1 cellular context compared by ENCODE assay signal in the genomic region with DNA sequence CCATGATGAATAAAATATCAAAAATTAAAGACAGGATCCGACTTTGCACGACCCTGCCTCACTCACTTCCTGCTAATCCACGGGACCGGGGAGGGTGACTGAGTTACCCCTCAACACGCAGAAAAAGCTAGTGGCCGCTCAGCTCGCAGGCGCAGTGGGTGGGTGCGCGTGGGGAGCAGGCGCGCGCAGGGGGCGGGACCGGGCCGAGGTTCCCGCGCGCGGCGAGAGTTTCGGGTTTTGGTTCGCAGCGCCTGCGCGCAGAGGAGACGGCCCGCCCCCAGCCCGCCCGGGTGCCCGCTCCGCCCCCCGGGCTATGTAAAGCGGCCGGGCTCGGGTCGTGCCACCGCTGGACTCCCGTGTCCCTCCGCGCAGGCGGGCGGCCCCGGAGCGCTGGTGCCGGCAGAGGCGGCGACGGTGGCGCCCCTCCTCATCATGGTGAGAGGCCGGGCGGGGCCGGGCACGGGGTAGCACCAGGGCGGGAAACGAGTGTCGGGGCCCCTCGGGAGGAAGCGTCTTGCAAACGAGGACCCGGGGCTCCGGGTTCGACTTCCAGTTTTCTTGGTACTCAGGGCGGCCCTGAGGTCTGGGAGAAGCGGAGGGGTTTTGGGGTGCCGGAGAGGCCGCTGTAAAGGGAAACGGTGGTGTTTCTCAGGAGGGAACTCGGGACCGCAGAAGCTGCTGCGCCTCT.
TF ChIP-seq lines count a peak whose summit lies in the region.

A gene (plus strand): TSS at position 343 of the 688 bp plus-strand sequence. CDS start 90 bp downstream, at position 433.

TF ChIP-seq in HepG2, 621 proteins besides CTCF, POLR2A, EP300 and RAD21 (continued from another document and continues in another):
- TF ChIP-seq, protein P1, sequence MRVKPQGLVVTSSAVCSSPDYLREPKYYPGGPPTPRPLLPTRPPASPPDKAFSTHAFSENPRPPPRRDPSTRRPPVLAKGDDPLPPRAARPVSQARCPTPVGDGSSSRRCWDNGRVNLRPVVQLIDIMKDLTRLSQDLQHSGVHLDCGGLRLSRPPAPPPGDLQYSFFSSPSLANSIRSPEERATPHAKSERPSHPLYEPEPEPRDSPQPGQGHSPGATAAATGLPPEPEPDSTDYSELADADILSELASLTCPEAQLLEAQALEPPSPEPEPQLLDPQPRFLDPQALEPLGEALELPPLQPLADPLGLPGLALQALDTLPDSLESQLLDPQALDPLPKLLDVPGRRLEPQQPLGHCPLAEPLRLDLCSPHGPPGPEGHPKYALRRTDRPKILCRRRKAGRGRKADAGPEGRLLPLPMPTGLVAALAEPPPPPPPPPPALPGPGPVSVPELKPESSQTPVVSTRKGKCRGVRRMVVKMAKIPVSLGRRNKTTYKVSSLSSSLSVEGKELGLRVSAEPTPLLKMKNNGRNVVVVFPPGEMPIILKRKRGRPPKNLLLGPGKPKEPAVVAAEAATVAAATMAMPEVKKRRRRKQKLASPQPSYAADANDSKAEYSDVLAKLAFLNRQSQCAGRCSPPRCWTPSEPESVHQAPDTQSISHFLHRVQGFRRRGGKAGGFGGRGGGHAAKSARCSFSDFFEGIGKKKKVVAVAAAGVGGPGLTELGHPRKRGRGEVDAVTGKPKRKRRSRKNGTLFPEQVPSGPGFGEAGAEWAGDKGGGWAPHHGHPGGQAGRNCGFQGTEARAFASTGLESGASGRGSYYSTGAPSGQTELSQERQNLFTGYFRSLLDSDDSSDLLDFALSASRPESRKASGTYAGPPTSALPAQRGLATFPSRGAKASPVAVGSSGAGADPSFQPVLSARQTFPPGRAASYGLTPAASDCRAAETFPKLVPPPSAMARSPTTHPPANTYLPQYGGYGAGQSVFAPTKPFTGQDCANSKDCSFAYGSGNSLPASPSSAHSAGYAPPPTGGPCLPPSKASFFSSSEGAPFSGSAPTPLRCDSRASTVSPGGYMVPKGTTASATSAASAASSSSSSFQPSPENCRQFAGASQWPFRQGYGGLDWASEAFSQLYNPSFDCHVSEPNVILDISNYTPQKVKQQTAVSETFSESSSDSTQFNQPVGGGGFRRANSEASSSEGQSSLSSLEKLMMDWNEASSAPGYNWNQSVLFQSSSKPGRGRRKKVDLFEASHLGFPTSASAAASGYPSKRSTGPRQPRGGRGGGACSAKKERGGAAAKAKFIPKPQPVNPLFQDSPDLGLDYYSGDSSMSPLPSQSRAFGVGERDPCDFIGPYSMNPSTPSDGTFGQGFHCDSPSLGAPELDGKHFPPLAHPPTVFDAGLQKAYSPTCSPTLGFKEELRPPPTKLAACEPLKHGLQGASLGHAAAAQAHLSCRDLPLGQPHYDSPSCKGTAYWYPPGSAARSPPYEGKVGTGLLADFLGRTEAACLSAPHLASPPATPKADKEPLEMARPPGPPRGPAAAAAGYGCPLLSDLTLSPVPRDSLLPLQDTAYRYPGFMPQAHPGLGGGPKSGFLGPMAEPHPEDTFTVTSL (CRISPR knock-in tag; IDR thresholded peaks at IDR 0.05; ENCODE audit: borderline replicate concordance), result 0 out of 2 replicates have a peak, but pooled peaks have one; percentile 34
- TF ChIP-seq IRF2 (CRISPR knock-in tag; IDR thresholded peaks at IDR 0.05), result peak; percentile 65; the same call in 1 of the 2 replicates
- no peak for TF ChIP-seq SYNCRIP (IDR thresholded peaks at IDR 0.05; ENCODE audit: insufficient read depth, low read depth, low read length)
- TF ChIP-seq, protein P2, sequence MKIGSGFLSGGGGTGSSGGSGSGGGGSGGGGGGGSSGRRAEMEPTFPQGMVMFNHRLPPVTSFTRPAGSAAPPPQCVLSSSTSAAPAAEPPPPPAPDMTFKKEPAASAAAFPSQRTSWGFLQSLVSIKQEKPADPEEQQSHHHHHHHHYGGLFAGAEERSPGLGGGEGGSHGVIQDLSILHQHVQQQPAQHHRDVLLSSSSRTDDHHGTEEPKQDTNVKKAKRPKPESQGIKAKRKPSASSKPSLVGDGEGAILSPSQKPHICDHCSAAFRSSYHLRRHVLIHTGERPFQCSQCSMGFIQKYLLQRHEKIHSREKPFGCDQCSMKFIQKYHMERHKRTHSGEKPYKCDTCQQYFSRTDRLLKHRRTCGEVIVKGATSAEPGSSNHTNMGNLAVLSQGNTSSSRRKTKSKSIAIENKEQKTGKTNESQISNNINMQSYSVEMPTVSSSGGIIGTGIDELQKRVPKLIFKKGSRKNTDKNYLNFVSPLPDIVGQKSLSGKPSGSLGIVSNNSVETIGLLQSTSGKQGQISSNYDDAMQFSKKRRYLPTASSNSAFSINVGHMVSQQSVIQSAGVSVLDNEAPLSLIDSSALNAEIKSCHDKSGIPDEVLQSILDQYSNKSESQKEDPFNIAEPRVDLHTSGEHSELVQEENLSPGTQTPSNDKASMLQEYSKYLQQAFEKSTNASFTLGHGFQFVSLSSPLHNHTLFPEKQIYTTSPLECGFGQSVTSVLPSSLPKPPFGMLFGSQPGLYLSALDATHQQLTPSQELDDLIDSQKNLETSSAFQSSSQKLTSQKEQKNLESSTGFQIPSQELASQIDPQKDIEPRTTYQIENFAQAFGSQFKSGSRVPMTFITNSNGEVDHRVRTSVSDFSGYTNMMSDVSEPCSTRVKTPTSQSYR (CRISPR knock-in tag; IDR thresholded peaks at IDR 0.05; ENCODE audit: borderline replicate concordance), result peak; percentile 45; the same call in 1 of the 2 replicates
- TF ChIP-seq SMAD9 (CRISPR knock-in tag; IDR thresholded peaks at IDR 0.05), result 0 out of 2 replicates have a peak, but pooled peaks have one; percentile 78
- TF ChIP-seq NFIC (IDR thresholded peaks at IDR 0.05; ENCODE audit: low read length), result no peak
- TF ChIP-seq SCMH1 (CRISPR knock-in tag; IDR thresholded peaks at IDR 0.05; ENCODE audit: borderline replicate concordance), result no peak
- no peak for TF ChIP-seq ATM (IDR thresholded peaks at IDR 0.05; ENCODE audit: borderline replicate concordance)
- peak; percentile 19; the same call in 1 of the 2 replicates for TF ChIP-seq SOX13 (IDR thresholded peaks at IDR 0.05)
- TF ChIP-seq SOX13 (CRISPR knock-in tag; conservative IDR thresholded peaks at IDR 0.05 in 1 of 2, IDR thresholded peaks at IDR 0.05 in 1 of 2), result peak in 1 of 2 experiments; percentile 61; a peak in 1 of 4 replicates
- TF ChIP-seq ZNF550 (CRISPR knock-in tag; IDR thresholded peaks at IDR 0.05; ENCODE audit: borderline replicate concordance), result no peak
- peak; percentile 19; the same call in 1 of the 2 replicates for TF ChIP-seq ZNF44 (CRISPR knock-in tag; IDR thresholded peaks at IDR 0.05)
- no peak for TF ChIP-seq HMG20A (CRISPR knock-in tag; IDR thresholded peaks at IDR 0.05; ENCODE audit: borderline replicate concordance)
- TF ChIP-seq, protein P3, sequence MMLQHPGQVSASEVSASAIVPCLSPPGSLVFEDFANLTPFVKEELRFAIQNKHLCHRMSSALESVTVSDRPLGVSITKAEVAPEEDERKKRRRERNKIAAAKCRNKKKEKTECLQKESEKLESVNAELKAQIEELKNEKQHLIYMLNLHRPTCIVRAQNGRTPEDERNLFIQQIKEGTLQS (CRISPR knock-in tag; IDR thresholded peaks at IDR 0.05), result peak; percentile 40; the same call in 1 of the 2 replicates
- peak; percentile 86; the same call in 1 of the 2 replicates for TF ChIP-seq HOXA5 (CRISPR knock-in tag; IDR thresholded peaks at IDR 0.05)
- TF ChIP-seq, protein P4, sequence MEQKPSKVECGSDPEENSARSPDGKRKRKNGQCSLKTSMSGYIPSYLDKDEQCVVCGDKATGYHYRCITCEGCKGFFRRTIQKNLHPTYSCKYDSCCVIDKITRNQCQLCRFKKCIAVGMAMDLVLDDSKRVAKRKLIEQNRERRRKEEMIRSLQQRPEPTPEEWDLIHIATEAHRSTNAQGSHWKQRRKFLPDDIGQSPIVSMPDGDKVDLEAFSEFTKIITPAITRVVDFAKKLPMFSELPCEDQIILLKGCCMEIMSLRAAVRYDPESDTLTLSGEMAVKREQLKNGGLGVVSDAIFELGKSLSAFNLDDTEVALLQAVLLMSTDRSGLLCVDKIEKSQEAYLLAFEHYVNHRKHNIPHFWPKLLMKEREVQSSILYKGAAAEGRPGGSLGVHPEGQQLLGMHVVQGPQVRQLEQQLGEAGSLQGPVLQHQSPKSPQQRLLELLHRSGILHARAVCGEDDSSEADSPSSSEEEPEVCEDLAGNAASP (CRISPR knock-in tag; IDR thresholded peaks at IDR 0.05; ENCODE audit: borderline replicate concordance), result no peak
- no peak for TF ChIP-seq HNRNPK (IDR thresholded peaks at IDR 0.05; ENCODE audit: low read depth, low read length, poor library complexity, severe bottlenecking)
- TF ChIP-seq SP2 (CRISPR knock-in tag; IDR thresholded peaks at IDR 0.05), result peak; percentile 51
- TF ChIP-seq MBD4 (IDR thresholded peaks at IDR 0.05; ENCODE audit: borderline replicate concordance, low read length), result no peak
- TF ChIP-seq JARID2 (CRISPR knock-in tag; IDR thresholded peaks at IDR 0.05; ENCODE audit: insufficient replicate concordance), result no peak
- no peak for TF ChIP-seq NR3C1 (CRISPR knock-in tag; IDR thresholded peaks at IDR 0.05)
- TF ChIP-seq U2AF2 (IDR thresholded peaks at IDR 0.05; ENCODE audit: low read depth, low read length), result no peak
- TF ChIP-seq NFE2 (CRISPR knock-in tag; IDR thresholded peaks at IDR 0.05), result no peak
- TF ChIP-seq HMGA1 (CRISPR knock-in tag; conservative IDR thresholded peaks at IDR 0.05), result no peak
- TF ChIP-seq, protein P5, sequence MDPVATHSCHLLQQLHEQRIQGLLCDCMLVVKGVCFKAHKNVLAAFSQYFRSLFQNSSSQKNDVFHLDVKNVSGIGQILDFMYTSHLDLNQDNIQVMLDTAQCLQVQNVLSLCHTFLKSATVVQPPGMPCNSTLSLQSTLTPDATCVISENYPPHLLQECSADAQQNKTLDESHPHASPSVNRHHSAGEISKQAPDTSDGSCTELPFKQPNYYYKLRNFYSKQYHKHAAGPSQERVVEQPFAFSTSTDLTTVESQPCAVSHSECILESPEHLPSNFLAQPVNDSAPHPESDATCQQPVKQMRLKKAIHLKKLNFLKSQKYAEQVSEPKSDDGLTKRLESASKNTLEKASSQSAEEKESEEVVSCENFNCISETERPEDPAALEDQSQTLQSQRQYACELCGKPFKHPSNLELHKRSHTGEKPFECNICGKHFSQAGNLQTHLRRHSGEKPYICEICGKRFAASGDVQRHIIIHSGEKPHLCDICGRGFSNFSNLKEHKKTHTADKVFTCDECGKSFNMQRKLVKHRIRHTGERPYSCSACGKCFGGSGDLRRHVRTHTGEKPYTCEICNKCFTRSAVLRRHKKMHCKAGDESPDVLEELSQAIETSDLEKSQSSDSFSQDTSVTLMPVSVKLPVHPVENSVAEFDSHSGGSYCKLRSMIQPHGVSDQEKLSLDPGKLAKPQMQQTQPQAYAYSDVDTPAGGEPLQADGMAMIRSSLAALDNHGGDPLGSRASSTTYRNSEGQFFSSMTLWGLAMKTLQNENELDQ (CRISPR knock-in tag; IDR thresholded peaks at IDR 0.05; ENCODE audit: borderline replicate concordance), result no peak
- TF ChIP-seq, protein P6, sequence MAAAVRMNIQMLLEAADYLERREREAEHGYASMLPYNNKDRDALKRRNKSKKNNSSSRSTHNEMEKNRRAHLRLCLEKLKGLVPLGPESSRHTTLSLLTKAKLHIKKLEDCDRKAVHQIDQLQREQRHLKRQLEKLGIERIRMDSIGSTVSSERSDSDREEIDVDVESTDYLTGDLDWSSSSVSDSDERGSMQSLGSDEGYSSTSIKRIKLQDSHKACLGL (CRISPR knock-in tag; IDR thresholded peaks at IDR 0.05), result peak; percentile 74
- no peak for TF ChIP-seq CBX5 (CRISPR knock-in tag; IDR thresholded peaks at IDR 0.05; ENCODE audit: borderline replicate concordance)
- TF ChIP-seq, protein P7, sequence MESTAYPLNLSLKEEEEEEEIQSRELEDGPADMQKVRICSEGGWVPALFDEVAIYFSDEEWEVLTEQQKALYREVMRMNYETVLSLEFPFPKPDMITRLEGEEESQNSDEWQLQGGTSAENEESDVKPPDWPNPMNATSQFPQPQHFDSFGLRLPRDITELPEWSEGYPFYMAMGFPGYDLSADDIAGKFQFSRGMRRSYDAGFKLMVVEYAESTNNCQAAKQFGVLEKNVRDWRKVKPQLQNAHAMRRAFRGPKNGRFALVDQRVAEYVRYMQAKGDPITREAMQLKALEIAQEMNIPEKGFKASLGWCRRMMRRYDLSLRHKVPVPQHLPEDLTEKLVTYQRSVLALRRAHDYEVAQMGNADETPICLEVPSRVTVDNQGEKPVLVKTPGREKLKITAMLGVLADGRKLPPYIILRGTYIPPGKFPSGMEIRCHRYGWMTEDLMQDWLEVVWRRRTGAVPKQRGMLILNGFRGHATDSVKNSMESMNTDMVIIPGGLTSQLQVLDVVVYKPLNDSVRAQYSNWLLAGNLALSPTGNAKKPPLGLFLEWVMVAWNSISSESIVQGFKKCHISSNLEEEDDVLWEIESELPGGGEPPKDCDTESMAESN (CRISPR knock-in tag; conservative IDR thresholded peaks at IDR 0.05), result peak; percentile 86
- peak; percentile 89; the same call in 1 of the 2 replicates for TF ChIP-seq ZNF274 (CRISPR knock-in tag; IDR thresholded peaks at IDR 0.05)
- TF ChIP-seq SMARCC2 (IDR thresholded peaks at IDR 0.05), result no peak
- TF ChIP-seq ZBTB3 (CRISPR knock-in tag; IDR thresholded peaks at IDR 0.05; ENCODE audit: borderline replicate concordance, low read depth), result no peak
- TF ChIP-seq, protein P8, sequence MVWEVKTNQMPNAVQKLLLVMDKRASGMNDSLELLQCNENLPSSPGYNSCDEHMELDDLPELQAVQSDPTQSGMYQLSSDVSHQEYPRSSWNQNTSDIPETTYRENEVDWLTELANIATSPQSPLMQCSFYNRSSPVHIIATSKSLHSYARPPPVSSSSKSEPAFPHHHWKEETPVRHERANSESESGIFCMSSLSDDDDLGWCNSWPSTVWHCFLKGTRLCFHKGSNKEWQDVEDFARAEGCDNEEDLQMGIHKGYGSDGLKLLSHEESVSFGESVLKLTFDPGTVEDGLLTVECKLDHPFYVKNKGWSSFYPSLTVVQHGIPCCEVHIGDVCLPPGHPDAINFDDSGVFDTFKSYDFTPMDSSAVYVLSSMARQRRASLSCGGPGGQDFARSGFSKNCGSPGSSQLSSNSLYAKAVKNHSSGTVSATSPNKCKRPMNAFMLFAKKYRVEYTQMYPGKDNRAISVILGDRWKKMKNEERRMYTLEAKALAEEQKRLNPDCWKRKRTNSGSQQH (CRISPR knock-in tag; IDR thresholded peaks at IDR 0.05; ENCODE audit: low read depth), result peak; percentile 69; the same call in 1 of the 2 replicates
- peak; percentile 87 for TF ChIP-seq CCDC6 (CRISPR knock-in tag; IDR thresholded peaks at IDR 0.05)
- peak; percentile 73; the same call in 1 of the 2 replicates for TF ChIP-seq AKAP8 (CRISPR knock-in tag; IDR thresholded peaks at IDR 0.05)
- TF ChIP-seq, protein P9, sequence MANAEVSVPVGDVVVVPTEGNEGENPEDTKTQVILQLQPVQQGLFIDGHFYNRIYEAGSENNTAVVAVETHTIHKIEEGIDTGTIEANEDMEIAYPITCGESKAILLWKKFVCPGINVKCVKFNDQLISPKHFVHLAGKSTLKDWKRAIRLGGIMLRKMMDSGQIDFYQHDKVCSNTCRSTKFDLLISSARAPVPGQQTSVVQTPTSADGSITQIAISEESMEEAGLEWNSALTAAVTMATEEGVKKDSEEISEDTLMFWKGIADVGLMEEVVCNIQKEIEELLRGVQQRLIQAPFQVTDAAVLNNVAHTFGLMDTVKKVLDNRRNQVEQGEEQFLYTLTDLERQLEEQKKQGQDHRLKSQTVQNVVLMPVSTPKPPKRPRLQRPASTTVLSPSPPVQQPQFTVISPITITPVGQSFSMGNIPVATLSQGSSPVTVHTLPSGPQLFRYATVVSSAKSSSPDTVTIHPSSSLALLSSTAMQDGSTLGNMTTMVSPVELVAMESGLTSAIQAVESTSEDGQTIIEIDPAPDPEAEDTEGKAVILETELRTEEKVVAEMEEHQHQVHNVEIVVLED (CRISPR knock-in tag; IDR thresholded peaks at IDR 0.05; ENCODE audit: borderline replicate concordance), result peak; percentile 64
- TF ChIP-seq, protein P10, sequence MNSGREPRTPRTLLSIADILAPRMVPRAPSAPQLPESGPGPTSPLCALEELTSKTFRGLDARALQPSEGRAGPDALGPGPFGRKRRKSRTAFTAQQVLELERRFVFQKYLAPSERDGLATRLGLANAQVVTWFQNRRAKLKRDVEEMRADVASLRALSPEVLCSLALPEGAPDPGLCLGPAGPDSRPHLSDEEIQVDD (CRISPR knock-in tag; IDR thresholded peaks at IDR 0.05; ENCODE audit: borderline replicate concordance), result 0 out of 2 replicates have a peak, but pooled peaks have one; percentile 8
- TF ChIP-seq ZNF333 (CRISPR knock-in tag; IDR thresholded peaks at IDR 0.05; ENCODE audit: borderline replicate concordance), result no peak
- TF ChIP-seq SUZ12 (IDR thresholded peaks at IDR 0.05; ENCODE audit: low read depth, low read length), result no peak
